Comparison of ENCODE assay signal across 8 cellular contexts in the genomic region with DNA sequence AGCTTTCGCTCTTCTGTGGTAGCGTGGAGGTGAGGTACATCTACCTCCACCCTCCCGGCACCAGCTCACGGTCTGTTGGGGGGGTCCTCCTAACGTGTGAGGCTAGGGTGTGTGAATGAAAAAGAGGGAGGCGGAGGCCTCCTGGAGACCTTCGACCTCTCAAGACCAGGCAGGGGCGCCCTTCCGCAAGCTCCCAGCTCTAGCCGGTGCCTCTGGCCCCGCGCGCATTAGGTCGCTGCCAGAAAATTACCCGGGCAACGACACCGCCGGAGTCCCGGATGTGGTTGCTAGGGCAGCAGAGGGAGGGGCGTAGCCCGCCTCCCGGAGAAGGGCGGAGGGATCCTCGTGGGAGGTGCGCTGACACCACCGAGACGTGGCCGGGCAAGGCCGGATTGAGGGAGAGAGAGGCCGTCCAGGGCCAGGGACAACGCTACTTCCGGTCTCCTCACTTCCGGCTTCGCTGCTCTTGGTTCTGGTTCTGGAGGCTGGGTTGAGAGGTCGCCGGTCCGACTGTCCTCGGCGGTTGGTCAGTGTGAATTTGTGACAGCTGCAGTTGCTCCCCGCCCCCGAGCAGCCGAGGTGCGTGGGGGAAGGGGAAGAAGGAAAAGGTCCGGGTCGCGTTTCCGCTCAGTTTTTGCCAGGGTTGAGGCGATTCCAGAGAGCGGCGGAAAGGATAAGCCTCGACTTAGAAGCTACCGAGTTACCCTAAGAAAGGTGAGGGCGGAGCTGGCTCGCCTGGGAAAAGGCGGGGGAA. TPM values are rescaled to one million over a fixed set of nuclear protein-coding genes. Genes with fewer than 3 reads are reported as not detected.
DNase-seq lines count a peak whose midpoint lies in the region; ATAC-seq and TF ChIP-seq lines count a peak whose summit lies in the region.

A gene with protein sequence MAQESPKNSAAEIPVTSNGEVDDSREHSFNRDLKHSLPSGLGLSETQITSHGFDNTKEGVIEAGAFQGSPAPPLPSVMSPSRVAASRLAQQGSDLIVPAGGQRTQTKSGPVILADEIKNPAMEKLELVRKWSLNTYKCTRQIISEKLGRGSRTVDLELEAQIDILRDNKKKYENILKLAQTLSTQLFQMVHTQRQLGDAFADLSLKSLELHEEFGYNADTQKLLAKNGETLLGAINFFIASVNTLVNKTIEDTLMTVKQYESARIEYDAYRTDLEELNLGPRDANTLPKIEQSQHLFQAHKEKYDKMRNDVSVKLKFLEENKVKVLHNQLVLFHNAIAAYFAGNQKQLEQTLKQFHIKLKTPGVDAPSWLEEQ (plus strand): TSS at position 442 of the 754 bp plus-strand sequence. CDS start 49,680 bp downstream, outside the sequence.
A gene (minus strand): TSS at position 218 of the 754 bp plus-strand sequence. CDS start 8,726 bp downstream, outside the sequence.

- no peaks in the 10 kb centered on the region for H3K9me3 ChIP-seq in CD4-positive, alpha-beta memory T cell (ENCODE audit: control insufficient read depth in 1 of 2, low read length in 2 of 2)
- H3K9me3 ChIP-seq in ectodermal cell (ENCODE audit: control insufficient read depth, low read length), result no peaks in the 10 kb centered on the region
- H3K9me3 ChIP-seq in lower lobe of right lung, result no peaks in the 10 kb centered on the region

- POLR2A ChIA-PET in CD4-positive, alpha-beta memory T cell (lab: Charles Lee; ENCODE audit: partially characterized antibody), result interaction anchor here (0.5 to 2.4 kb wide), 16 partner anchors 10 to 1764 kb away, joined by 3 to 14 read pairs (median 4); a partner anchor contains a TSS
- POLR2A ChIA-PET in activated CD4-positive, alpha-beta memory T cell treated with anti-CD3 and anti-CD28 coated beads, Interleukin-2, amount 10 ng/mL, durations not matched to agents 7 days and 5 days (lab: Charles Lee), result interaction anchor here (1.0 to 3.4 kb wide), 12 partner anchors 9 to 1680 kb away, joined by 3 to 24 read pairs (median 5); a partner anchor contains a TSS

- peak; percentile 37 for TF ChIP-seq CTCF in lower lobe of right lung (IDR thresholded peaks at IDR 0.05)

- DNase-seq in CD4-positive, alpha-beta memory T cell, result peak; percentile 93 to 95 (median 94)
- DNase-seq in NCI-H82 (lab: John Stamatoyannopoulos, UW), result peak; percentile 96
- peak; percentile 97 for DNase-seq in activated CD4-positive, alpha-beta memory T cell treated with anti-CD3 and anti-CD28 coated beads, Interleukin-2, amount 10 ng/mL, durations not matched to agents 7 days and 5 days
- peak; percentile 98 for DNase-seq in lower lobe of right lung
- peak; percentile 86 to 96 (median 86) for DNase-seq in stimulated activated CD4-positive, alpha-beta T cell treated with anti-CD3 and anti-CD28 coated beads, TNF-alpha, amount 100 ng/mL, for 24 hours (ENCODE audit: low read depth in 3 of 3)

- intact Hi-C loops in CD4-positive, alpha-beta memory T cell (cut with micrococcal nuclease), result loop anchor here (1.0 to 5.0 kb wide), 8 partner anchors 11 to 1680 kb away; a partner anchor contains a TSS
- intact Hi-C loops in lower lobe of right lung (cut with DNase I), result no loop called here

- H3K36me3 Mint-ChIP-seq in CD4-positive, alpha-beta memory T cell, result peaks cover 0 to 12% of the 10 kb centered on the region in 2 donors
- H3K36me3 Mint-ChIP-seq in activated CD4-positive, alpha-beta memory T cell treated with anti-CD3 and anti-CD28 coated beads, Interleukin-2, amount 10 ng/mL, durations not matched to agents 7 days and 5 days (ENCODE audit: low read depth), result peaks cover 5% of the 10 kb centered on the region

- peak within 1 kb of the TSS; percentile 94 to 96 for H3K4me3 ChIP-seq in CD4-positive, alpha-beta memory T cell (ENCODE audit: low read length in 2 of 2)
- H3K4me3 ChIP-seq in ectodermal cell (ENCODE audit: insufficient read depth, low read depth, low read length), result peak within 1 kb of the TSS; percentile 87
- H3K4me3 ChIP-seq in lower lobe of right lung, result peak within 1 kb of the TSS; percentile 77

- CTCF ChIA-PET in CD4-positive, alpha-beta memory T cell (lab: Charles Lee; ENCODE audit: partially characterized antibody), result interaction anchor here (0.7 to 3.0 kb wide), 19 partner anchors 9 to 1680 kb away, joined by 3 to 18 read pairs (median 3); no protein-coding TSS in a partner anchor
- CTCF ChIA-PET in activated CD4-positive, alpha-beta memory T cell treated with anti-CD3 and anti-CD28 coated beads, Interleukin-2, amount 10 ng/mL, durations not matched to agents 7 days and 5 days (lab: Charles Lee), result interaction anchor here (1.0 to 2.5 kb wide), 11 partner anchors 8 to 421 kb away, joined by 3 to 20 read pairs (median 4); a partner anchor contains a TSS

- peaks cover 28 to 49% (median 40%) of the 10 kb centered on the region in 4 donors for H3K4me1 Mint-ChIP-seq in CD4-positive, alpha-beta memory T cell
- peaks cover 46% of the 10 kb centered on the region for H3K4me1 Mint-ChIP-seq in activated CD4-positive, alpha-beta memory T cell treated with anti-CD3 and anti-CD28 coated beads, Interleukin-2, amount 10 ng/mL, durations not matched to agents 7 days and 5 days

- ATAC-seq in GM19438 (IDR thresholded peaks at IDR 0.05; ENCODE audit: low read depth, unreplicated experiment) (peak; percentile 93), HG03575 (IDR thresholded peaks at IDR 0.05; ENCODE audit: extremely low read depth, insufficient number of reproducible peaks, low FRiP score, unreplicated experiment) (peak; percentile 88), lower lobe of right lung (peak; percentile 100)

- H3K27ac Mint-ChIP-seq in CD4-positive, alpha-beta memory T cell, result peak within 1 kb of the TSS; percentile 93 to 99 (median 98)
- H3K27ac Mint-ChIP-seq in activated CD4-positive, alpha-beta memory T cell treated with anti-CD3 and anti-CD28 coated beads, Interleukin-2, amount 10 ng/mL, durations not matched to agents 7 days and 5 days, result peak within 1 kb of the TSS; percentile 94

- no peaks in the 10 kb centered on the region for H3K9me3 Mint-ChIP-seq in CD4-positive, alpha-beta memory T cell
- H3K9me3 Mint-ChIP-seq in activated CD4-positive, alpha-beta memory T cell treated with anti-CD3 and anti-CD28 coated beads, Interleukin-2, amount 10 ng/mL, durations not matched to agents 7 days and 5 days, result no peaks in the 10 kb centered on the region

- H3K36me3 ChIP-seq in CD4-positive, alpha-beta memory T cell (ENCODE audit: insufficient read depth, low read length), result no peaks in the 10 kb centered on the region
- H3K36me3 ChIP-seq in ectodermal cell (ENCODE audit: control insufficient read depth, insufficient read depth, low read length) (no peaks in the 10 kb centered on the region), lower lobe of right lung (no peaks in the 10 kb centered on the region)

- 0 to 1% methylated on average over 55 of the region's 55 CpGs for WGBS in ectodermal cell, 2 experiments

- peak within 1 kb of the TSS; percentile 78 for H3K27ac ChIP-seq in CD4-positive, alpha-beta memory T cell (ENCODE audit: low read depth, low read length)
- peak within 1 kb of the TSS; percentile 95 for H3K27ac ChIP-seq in ectodermal cell (ENCODE audit: insufficient read depth, low read depth, low read length, poor library complexity, severe bottlenecking)
- peak within 1 kb of the TSS; percentile 88 for H3K27ac ChIP-seq in lower lobe of right lung

- peak within 1 kb of the TSS; percentile 92 to 100 (median 99) for H3K4me3 Mint-ChIP-seq in CD4-positive, alpha-beta memory T cell
- peak within 1 kb of the TSS; percentile 99 for H3K4me3 Mint-ChIP-seq in activated CD4-positive, alpha-beta memory T cell treated with anti-CD3 and anti-CD28 coated beads, Interleukin-2, amount 10 ng/mL, durations not matched to agents 7 days and 5 days

- peaks cover 27% of the 10 kb centered on the region for H3K4me1 ChIP-seq in CD4-positive, alpha-beta memory T cell (ENCODE audit: insufficient read depth, low read length)
- H3K4me1 ChIP-seq in ectodermal cell (ENCODE audit: control insufficient read depth, insufficient read depth, low read length) (peaks cover 9% of the 10 kb centered on the region), lower lobe of right lung (peaks cover 32% of the 10 kb centered on the region)

- H3K27me3 ChIP-seq in CD4-positive, alpha-beta memory T cell (ENCODE audit: insufficient read depth, low read length), result no peaks in the 10 kb centered on the region
- H3K27me3 ChIP-seq in ectodermal cell (ENCODE audit: control insufficient read depth, insufficient read depth, low read length, poor library complexity, severe bottlenecking) (no peaks in the 10 kb centered on the region), lower lobe of right lung (ENCODE audit: low read depth) (no peaks in the 10 kb centered on the region)

- peaks cover 0 to 2% of the 10 kb centered on the region in 2 donors for H3K27me3 Mint-ChIP-seq in CD4-positive, alpha-beta memory T cell
- H3K27me3 Mint-ChIP-seq in activated CD4-positive, alpha-beta memory T cell treated with anti-CD3 and anti-CD28 coated beads, Interleukin-2, amount 10 ng/mL, durations not matched to agents 7 days and 5 days, result peaks cover 11% of the 10 kb centered on the region

RNA-seq across cellular contexts. Expression of the first gene that starts in this region (rescaled TPM):
- total RNA-seq in CD4-positive, alpha-beta memory T cell, result 10 to 100 TPM; 12.5 to 16.5 TPM
- 10 to 100 TPM; 12.8 to 15.3 TPM for polyA plus RNA-seq in CD4-positive, alpha-beta memory T cell
- 10 to 100 TPM; 15.5 to 16.3 TPM for total RNA-seq in activated CD4-positive, alpha-beta memory T cell treated with anti-CD3 and anti-CD28 coated beads, Interleukin-2, amount 10 ng/mL, durations not matched to agents 7 days and 5 days
- polyA plus RNA-seq in ectodermal cell (2013, experiment 1 of 4), result 35.8 TPM
- polyA plus RNA-seq in ectodermal cell (2013, experiment 2 of 4), result 45.7 TPM
- 33.5 TPM for polyA plus RNA-seq in ectodermal cell (2013, experiment 3 of 4)
- 36.5 TPM for polyA plus RNA-seq in ectodermal cell (2013, experiment 4 of 4)
- 37.2 TPM for total RNA-seq in lower lobe of right lung

RNA-seq across cellular contexts. Expression of the second gene that starts in this region (rescaled TPM):
- under 1 TPM; 0.12 to 0.17 TPM for total RNA-seq in CD4-positive, alpha-beta memory T cell
- polyA plus RNA-seq in CD4-positive, alpha-beta memory T cell, result not detected
- under 1 TPM; 0.13 to 0.35 TPM for total RNA-seq in activated CD4-positive, alpha-beta memory T cell treated with anti-CD3 and anti-CD28 coated beads, Interleukin-2, amount 10 ng/mL, durations not matched to agents 7 days and 5 days
- polyA plus RNA-seq in ectodermal cell (2013, experiment 1 of 4), result 3.3 TPM
- polyA plus RNA-seq in ectodermal cell (2013, experiment 2 of 4), result 4.3 TPM
- polyA plus RNA-seq in ectodermal cell (2013, experiment 3 of 4), result 4.0 TPM
- polyA plus RNA-seq in ectodermal cell (2013, experiment 4 of 4), result 4.7 TPM
- 1.0 TPM for total RNA-seq in lower lobe of right lung

Comparison
In these comparisons a context has a peak if more than half of its experiments do, and no peak if none do; other contexts are left out.
1. Peak in every context shown above with its lines: DNase-seq, ATAC-seq, H3K4me3 ChIP-seq and H3K27ac ChIP-seq.